In the genomic region with DNA sequence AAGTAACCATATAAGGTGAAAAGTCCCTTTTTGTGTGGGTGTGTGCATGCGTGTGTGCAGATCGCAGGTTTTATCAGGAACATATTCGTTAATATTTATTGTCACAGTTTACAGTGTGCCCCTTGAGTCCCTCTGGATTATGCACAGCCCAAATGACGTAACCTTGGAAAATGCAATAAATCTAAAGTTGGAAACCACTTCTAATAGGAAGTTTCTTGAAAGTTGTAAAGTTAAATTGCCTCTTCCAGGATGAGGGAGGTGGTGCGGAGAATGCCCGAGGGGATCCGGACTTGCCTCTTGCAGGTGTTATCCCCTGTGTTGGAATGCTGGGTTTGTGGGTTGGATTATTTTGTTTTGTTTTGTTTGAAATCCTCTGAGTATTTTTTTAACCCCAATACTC, we compare ENCODE assay signal across 16 cellular contexts.
DNase-seq lines count a peak whose midpoint lies in the region; TF ChIP-seq lines count a peak whose summit lies in the region.
"Had no signal": no experiment of that assay in that cellular context is flagged by ENCODE, and none has a peak within 500 bp of the region (broad histone marks: within the 10 kb centered on the region; RNA-seq: fewer than 3 reads in every experiment).

No MANE protein-coding gene starts in this region.

- peak overlapping the region; percentile 4; the same call in 1 of the 2 replicates for H3K4me2 ChIP-seq in KMS-11
- H3K4me2 ChIP-seq in fibroblast of lung (ENCODE audit: extremely low read depth, insufficient read depth, low read length) = peak overlapping the region; percentile 71

- TF ChIP-seq EP300 in ovary (IDR thresholded peaks at IDR 0.05) = peak; percentile 67
- peak in 1 of 2 donors; percentile 24 for TF ChIP-seq EP300 in tibial nerve (IDR thresholded peaks at IDR 0.05)

- no peaks in the 10 kb centered on the region for H3K9me3 ChIP-seq in fibroblast of lung (ENCODE audit: control insufficient read depth, insufficient read depth, low read depth, low read length)
- H3K9me3 ChIP-seq in ovary = no peaks in the 10 kb centered on the region
- no peaks in the 10 kb centered on the region for H3K9me3 ChIP-seq in vagina
- H3K9me3 ChIP-seq in tibial nerve = no peaks in the 10 kb centered on the region
- H3K9me3 ChIP-seq: testis had no signal

- H3K36me3 ChIP-seq in KMS-11 (ENCODE audit: insufficient read depth) (no peaks in the 10 kb centered on the region), fibroblast of lung (ENCODE audit: control insufficient read depth, insufficient read depth, low read length) (no peaks in the 10 kb centered on the region), ovary (no peaks in the 10 kb centered on the region), vagina (no peaks in the 10 kb centered on the region), tibial nerve (no peaks in the 10 kb centered on the region)

- no peak overlapping the region for H3K27ac ChIP-seq in KMS-11
- H3K27ac ChIP-seq in fibroblast of lung (ENCODE audit: insufficient read depth, low read length) = no peak overlapping the region
- no peak overlapping the region for H3K27ac ChIP-seq in ovary
- H3K27ac ChIP-seq in vagina = peak overlapping the region; percentile 64
- no peak overlapping the region for H3K27ac ChIP-seq in tibial nerve

- H3K4me3 ChIP-seq in KMS-11 (IDR thresholded peaks at IDR 0.05; ENCODE audit: insufficient read depth, low read depth, low read length) (no peak overlapping the region), fibroblast of lung (replicated peaks in 1 of 4; ENCODE audit: control extremely low read depth in 1 of 4, insufficient read depth in 1 of 4, low read depth in 3 of 4, low read length in 4 of 4) (peak overlapping the region in 2 of 4 experiments; percentile 4 to 13), ovary (no peak overlapping the region), vagina (peak overlapping the region in 1 of 2 donors; percentile 11), tibial nerve (no peak overlapping the region)
- H3K4me3 ChIP-seq: testis had no signal

- H3K4me1 ChIP-seq in KMS-11 (ENCODE audit: low read depth, poor library complexity, severe bottlenecking) (peaks cover 10% of the 10 kb centered on the region), fibroblast of lung (ENCODE audit: control insufficient read depth, extremely low read depth, insufficient read depth, low read length) (peaks cover 2% of the 10 kb centered on the region), ovary (ENCODE audit: insufficient read depth) (peaks cover 9% of the 10 kb centered on the region), vagina (peaks cover 36% of the 10 kb centered on the region), tibial nerve (peaks cover 0 to 28% (median 4%) of the 10 kb centered on the region in 4 donors)

- no peaks in the 10 kb centered on the region for H3K79me2 ChIP-seq in KMS-11 (ENCODE audit: insufficient read depth, low read depth)
- no peaks in the 10 kb centered on the region for H3K79me2 ChIP-seq in fibroblast of lung (ENCODE audit: control insufficient read depth, insufficient read depth, low read length)

- H3K27me3 ChIP-seq in KMS-11 (ENCODE audit: insufficient read depth, low read depth) = no peaks in the 10 kb centered on the region
- no peaks in the 10 kb centered on the region for H3K27me3 ChIP-seq in fibroblast of lung (ENCODE audit: control insufficient read depth, insufficient read depth, low read length)
- no peaks in the 10 kb centered on the region for H3K27me3 ChIP-seq in ovary
- H3K27me3 ChIP-seq in vagina = no peaks in the 10 kb centered on the region
- H3K27me3 ChIP-seq in tibial nerve = no peaks in the 10 kb centered on the region
- H3K27me3 ChIP-seq: testis had no signal

- 32 to 58% (median 45%) methylated on average over 7 of the region's 7 CpGs for WGBS in ovary, 3 donors
- WGBS in tibial nerve, 2 donors = 60 to 69% methylated on average over 7 of the region's 7 CpGs

- H4K20me1 ChIP-seq in KMS-11 (ENCODE audit: insufficient read depth) (no peaks in the 10 kb centered on the region), fibroblast of lung (ENCODE audit: control insufficient read depth, extremely low read depth, insufficient read depth, low read length) (no peaks in the 10 kb centered on the region)

- DNase-seq in fibroblast of lung (ENCODE audit: low read depth in 2 of 2) = peak in 1 of 2 donors; percentile 39
- DNase-seq in ovary = peak in 1 of 5 donors; percentile 29
- no peak for DNase-seq in vagina (ENCODE audit: extremely low spot score in 2 of 2)
- no peak for DNase-seq in tibial nerve (ENCODE audit: low spot score in 2 of 2)
- no peak for DNase-seq in HT-29 (ENCODE audit: low spot score)
- DNase-seq in C1 segment of cervical spinal cord (lab: John Stamatoyannopoulos, UW) = no peak
- DNase-seq: activated CD4-positive, alpha-beta T cell treated with anti-CD3 and anti-CD28 coated beads for 36 hours; activated naive CD8-positive, alpha-beta T cell treated with anti-CD3 and anti-CD28 coated beads, Interleukin-2, amount 50 U/mL, for 24 hours; COR-L47; hippocampal formation; natural killer cell; NCI-H510A treated with DMSO at 0.1 percent for 48 hours; RPMI8226; stimulated activated CD4-positive, alpha-beta T cell treated with anti-CD3 and anti-CD28 coated beads, Interleukin-15, amount 100 ng/mL, for 24 hours; testis had no signal

- TF ChIP-seq POLR2A in ovary (IDR thresholded peaks at IDR 0.05) (no peak), vagina (IDR thresholded peaks at IDR 0.05) (no peak), tibial nerve (IDR thresholded peaks at IDR 0.05) (no peak)

- H2AFZ ChIP-seq in KMS-11 (ENCODE audit: low read depth) = no peak overlapping the region
- no peak overlapping the region for H2AFZ ChIP-seq in fibroblast of lung (ENCODE audit: low read length)

- TF ChIP-seq CTCF in KMS-11 (conservative IDR thresholded peaks at IDR 0.05; ENCODE audit: low read depth, low read length) (no peak), fibroblast of lung (conservative IDR thresholded peaks at IDR 0.05 in 1 of 2, IDR thresholded peaks at IDR 0.05 in 1 of 2; ENCODE audit: low read depth in 1 of 2, low read length in 2 of 2) (no peak), ovary (IDR thresholded peaks at IDR 0.05) (no peak), vagina (IDR thresholded peaks at IDR 0.05) (no peak), tibial nerve (IDR thresholded peaks at IDR 0.05) (no peak)

- no peak overlapping the region for H3K9ac ChIP-seq in KMS-11
- H3K9ac ChIP-seq in fibroblast of lung (ENCODE audit: insufficient read depth, low read length) = no peak overlapping the region

- intact Hi-C loops in ovary (cut with DNase I) = no loop called here
- intact Hi-C loops in vagina (cut with DNase I) = no loop called here
